Comparison of ENCODE assay signal across 8 cellular contexts in the genomic region with DNA sequence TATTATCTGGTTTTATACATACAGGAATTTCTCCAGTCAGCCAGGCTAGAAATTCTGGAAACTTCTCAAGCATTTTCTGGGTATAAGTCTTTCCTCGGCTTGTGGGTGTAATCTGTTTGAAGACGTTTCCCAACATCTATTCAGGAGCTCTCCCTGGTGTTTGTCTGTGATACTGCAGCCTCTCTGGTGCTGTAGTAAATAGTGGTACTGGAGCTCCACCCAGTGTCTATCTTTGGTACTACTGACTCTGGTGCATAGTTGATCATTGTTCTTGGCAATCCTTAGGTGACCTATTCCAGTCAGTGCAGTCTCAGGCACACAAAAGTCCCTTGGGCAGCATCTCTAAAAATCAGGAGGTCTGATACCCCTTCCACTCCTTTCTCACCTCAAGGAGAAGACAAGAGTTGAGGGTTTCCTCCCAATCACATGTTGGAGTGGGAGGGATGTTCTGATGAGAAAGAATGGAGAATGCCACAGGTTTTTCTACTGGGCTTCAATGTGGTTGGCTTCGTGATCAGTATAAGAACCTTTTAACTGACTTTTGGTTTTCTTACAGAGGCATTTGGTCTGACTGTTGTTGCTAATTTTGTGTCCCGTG.
DNase-seq lines count a peak whose midpoint lies in the region; ATAC-seq and TF ChIP-seq lines count a peak whose summit lies in the region.

No MANE protein-coding gene starts in this region.

- peaks cover 1 to 4% of the 10 kb centered on the region in 2 donors for H3K36me3 Mint-ChIP-seq in CD14-positive monocyte

- peaks cover 0 to 2% (median 2%) of the 10 kb centered on the region in 3 donors for H3K27me3 Mint-ChIP-seq in CD14-positive monocyte (ENCODE audit: low read depth in 3 of 3)

- DNase-seq in CD14-positive monocyte (ENCODE audit: low spot score) (peak; percentile 81), GM19240 (ENCODE audit: insufficient read length, low spot score) (peak; percentile 36), NCI-H526 (lab: John Stamatoyannopoulos, UW) (peak; percentile 73 to 93), dermis blood vessel endothelial cell (peak; percentile 92), lung microvascular endothelial cell (ENCODE audit: low read depth in 2 of 2) (peak; percentile 87 to 89)
- peak; percentile 80 for DNase-seq in activated CD4-positive, alpha-beta T cell treated with anti-CD3 and anti-CD28 coated beads, Interleukin-2, amount 50 U/mL, for 1 hour
- peak; percentile 42 to 66 for DNase-seq in stimulated activated CD8-positive, alpha-beta memory T cell treated with anti-CD3 and anti-CD28 coated beads, Interleukin-2, amount 100 ng/mL, for 48 hours (ENCODE audit: low read depth in 2 of 2)

- H3K27ac Mint-ChIP-seq in CD14-positive monocyte, result peak overlapping the region in 2 of 7 donors; percentile 10 to 35

- H3K4me1 Mint-ChIP-seq in CD14-positive monocyte, result peaks cover 18% of the 10 kb centered on the region

- peaks cover 8 to 25% (median 17%) of the 10 kb centered on the region in 7 donors for H3K9me3 Mint-ChIP-seq in CD14-positive monocyte

- intact Hi-C loops in CD14-positive monocyte (cut with micrococcal nuclease), result loop anchor here (1.0 to 10.0 kb wide), 4 partner anchors 37 to 434 kb away; no protein-coding TSS in a partner anchor

- H3K4me3 Mint-ChIP-seq in CD14-positive monocyte, result peak overlapping the region in 1 of 2 donors; percentile 3

- peak; percentile 96 for ATAC-seq in HG03439 (IDR thresholded peaks at IDR 0.05; ENCODE audit: unreplicated experiment)

- TF ChIP-seq CTCF in CD14-positive monocyte (IDR thresholded peaks at IDR 0.05), result peak; percentile 100

Comparison
In these comparisons a context has a peak if more than half of its experiments do, and no peak if none do; other contexts are left out.
1. Peak in every context shown above with its lines: DNase-seq and ATAC-seq.
2. DNase-seq: peak in every context shown above with its lines; median percentile 92 in dermis blood vessel endothelial cell; 88 in lung microvascular endothelial cell; 83 in NCI-H526; 81 in CD14-positive monocyte; 80 in activated CD4-positive, alpha-beta T cell treated with anti-CD3 and anti-CD28 coated beads, Interleukin-2, amount 50 U/mL, for 1 hour; 54 in stimulated activated CD8-positive, alpha-beta memory T cell treated with anti-CD3 and anti-CD28 coated beads, Interleukin-2, amount 100 ng/mL, for 48 hours; 36 in GM19240.